In genomic region chrX:83260288-83260687, GRCh38 we compare ENCODE assay signal across 30 cellular contexts.
"Had no signal": no experiment of that assay in that cellular context is flagged by ENCODE, and none has a peak within 500 bp of the region (broad histone marks: within the 10 kb centered on the region; RNA-seq: fewer than 3 reads in every experiment).

No MANE protein-coding gene starts in this region.

- H3K27me3 ChIP-seq: ascending aorta, brain microvascular endothelial cell, neutrophil, right atrium auricular region, upper lobe of left lung had no signal

- H3K27ac Mint-ChIP-seq: activated CD4-positive, alpha-beta memory T cell treated with anti-CD3 and anti-CD28 coated beads, Interleukin-2, amount 10 ng/mL, durations not matched to agents 7 days and 5 days; activated CD4-positive, alpha-beta T cell treated with anti-CD3 and anti-CD28 coated beads, Interleukin-2, amount 10 ng/mL, durations not matched to agents 7 days and 5 days; activated naive CD4-positive, alpha-beta T cell treated with anti-CD3 and anti-CD28 coated beads, Interleukin-2, amount 10 ng/mL, durations not matched to agents 7 days and 5 days; activated naive CD8-positive, alpha-beta T cell treated with anti-CD3 and anti-CD28 coated beads, Interleukin-2, amount 10 ng/mL, durations not matched to agents 7 days and 5 days; activated T-cell treated with anti-CD3 and anti-CD28 coated beads, Interleukin-2, amount 50 U/mL, for 24 hours; nephron; stimulated activated memory B cell treated with anti-CD40 and anti-IgM and Interleukin-4, amounts not matched to agents 10 μg/mL and 1 μg/mL and 100 μg/mL, for 72 hours; stimulated activated naive CD8-positive, alpha-beta T cell treated with anti-CD3 and anti-CD28 coated beads, Interleukin-15, amount 100 ng/mL, for 72 hours; T-helper 1 cell treated with Interleukin-12 subunit alpha and Interleukin-12 subunit beta and Interleukin-4 antibody, amounts not matched to agents 30 μg/mL and 1 μg/mL, for 36 hours had no signal

- H3K27ac ChIP-seq: ascending aorta, brain microvascular endothelial cell, neutrophil, parathyroid adenoma, right atrium auricular region, upper lobe of left lung had no signal

- H3K79me2 ChIP-seq: parathyroid adenoma had no signal

- H3K4me2 ChIP-seq: smooth muscle cell had no signal

- H2AFZ ChIP-seq: parathyroid adenoma had no signal

- H3K27me3 Mint-ChIP-seq: activated CD4-positive, alpha-beta memory T cell treated with anti-CD3 and anti-CD28 coated beads, Interleukin-2, amount 10 ng/mL, durations not matched to agents 7 days and 5 days; activated CD4-positive, alpha-beta T cell treated with anti-CD3 and anti-CD28 coated beads, Interleukin-2, amount 10 ng/mL, durations not matched to agents 7 days and 5 days; activated naive CD4-positive, alpha-beta T cell treated with anti-CD3 and anti-CD28 coated beads, Interleukin-2, amount 10 ng/mL, durations not matched to agents 7 days and 5 days; activated naive CD8-positive, alpha-beta T cell treated with anti-CD3 and anti-CD28 coated beads, Interleukin-2, amount 10 ng/mL, durations not matched to agents 7 days and 5 days; stimulated activated memory B cell treated with anti-CD40 and anti-IgM and Interleukin-4, amounts not matched to agents 10 μg/mL and 1 μg/mL and 100 μg/mL, for 72 hours; stimulated activated naive CD8-positive, alpha-beta T cell treated with anti-CD3 and anti-CD28 coated beads, Interleukin-15, amount 100 ng/mL, for 72 hours had no signal

- DNase-seq: activated CD4-positive, alpha-beta memory T cell treated with anti-CD3 and anti-CD28 coated beads, Interleukin-2, amount 10 ng/mL, durations not matched to agents 7 days and 5 days; activated CD4-positive, alpha-beta T cell treated with anti-CD3 and anti-CD28 coated beads for 1 hour; activated CD4-positive, alpha-beta T cell treated with anti-CD3 and anti-CD28 coated beads, Interleukin-2, amount 10 ng/mL, durations not matched to agents 7 days and 5 days; activated CD8-positive, alpha-beta memory T cell treated with anti-CD3 and anti-CD28 coated beads, Interleukin-2, amount 50 U/mL, for 48 hours; activated gamma-delta T cell; activated naive CD4-positive, alpha-beta T cell treated with anti-CD3 and anti-CD28 coated beads, Interleukin-2, amount 10 ng/mL, durations not matched to agents 7 days and 5 days; activated naive CD8-positive, alpha-beta T cell treated with anti-CD3 and anti-CD28 coated beads, Interleukin-2, amount 10 ng/mL, durations not matched to agents 7 days and 5 days; activated T-cell treated with anti-CD3 and anti-CD28 coated beads, Interleukin-2, amount 50 U/mL, for 24 hours; brain microvascular endothelial cell; caudate nucleus; foreskin fibroblast; head of caudate nucleus; hippocampal formation; left colon; stimulated activated CD4-positive, alpha-beta T cell treated with anti-CD3 and anti-CD28 coated beads, Interleukin-1b, Interleukin-23, amount 100 ng/mL, for 48 hours; stimulated activated CD4-positive, alpha-beta T cell treated with anti-CD3 and anti-CD28 coated beads, Interleukin-4, amount 100 ng/mL, for 4 hours; stimulated activated CD8-positive, alpha-beta memory T cell treated with anti-CD3 and anti-CD28 coated beads, Interleukin-4, amount 100 ng/mL, for 48 hours; stimulated activated naive CD8-positive, alpha-beta T cell treated with anti-CD3 and anti-CD28 coated beads, Interleukin-15, amount 100 ng/mL, for 72 hours; substantia nigra; T1000; upper lobe of left lung had no signal

- H3K4me1 Mint-ChIP-seq: activated CD4-positive, alpha-beta memory T cell treated with anti-CD3 and anti-CD28 coated beads, Interleukin-2, amount 10 ng/mL, durations not matched to agents 7 days and 5 days; activated CD4-positive, alpha-beta T cell treated with anti-CD3 and anti-CD28 coated beads, Interleukin-2, amount 10 ng/mL, durations not matched to agents 7 days and 5 days; activated naive CD4-positive, alpha-beta T cell treated with anti-CD3 and anti-CD28 coated beads, Interleukin-2, amount 10 ng/mL, durations not matched to agents 7 days and 5 days; activated naive CD8-positive, alpha-beta T cell treated with anti-CD3 and anti-CD28 coated beads, Interleukin-2, amount 10 ng/mL, durations not matched to agents 7 days and 5 days; nephron; stimulated activated memory B cell treated with anti-CD40 and anti-IgM and Interleukin-4, amounts not matched to agents 10 μg/mL and 1 μg/mL and 100 μg/mL, for 72 hours; stimulated activated naive CD8-positive, alpha-beta T cell treated with anti-CD3 and anti-CD28 coated beads, Interleukin-15, amount 100 ng/mL, for 72 hours had no signal

- H3K36me3 ChIP-seq: ascending aorta, brain microvascular endothelial cell, neutrophil, right atrium auricular region, upper lobe of left lung had no signal

- H3K4me3 ChIP-seq: ascending aorta, right atrium auricular region, smooth muscle cell, upper lobe of left lung had no signal

- H3K9me3 ChIP-seq: neutrophil, upper lobe of left lung had no signal

- H3K36me3 Mint-ChIP-seq: activated naive CD4-positive, alpha-beta T cell treated with anti-CD3 and anti-CD28 coated beads, Interleukin-2, amount 10 ng/mL, durations not matched to agents 7 days and 5 days; activated naive CD8-positive, alpha-beta T cell treated with anti-CD3 and anti-CD28 coated beads, Interleukin-2, amount 10 ng/mL, durations not matched to agents 7 days and 5 days; stimulated activated memory B cell treated with anti-CD40 and anti-IgM and Interleukin-4, amounts not matched to agents 10 μg/mL and 1 μg/mL and 100 μg/mL, for 72 hours had no signal

- H3K4me3 Mint-ChIP-seq: activated CD4-positive, alpha-beta memory T cell treated with anti-CD3 and anti-CD28 coated beads, Interleukin-2, amount 10 ng/mL, durations not matched to agents 7 days and 5 days; activated CD4-positive, alpha-beta T cell treated with anti-CD3 and anti-CD28 coated beads, Interleukin-2, amount 10 ng/mL, durations not matched to agents 7 days and 5 days; activated naive CD4-positive, alpha-beta T cell treated with anti-CD3 and anti-CD28 coated beads, Interleukin-2, amount 10 ng/mL, durations not matched to agents 7 days and 5 days; activated naive CD8-positive, alpha-beta T cell treated with anti-CD3 and anti-CD28 coated beads, Interleukin-2, amount 10 ng/mL, durations not matched to agents 7 days and 5 days; activated T-cell treated with anti-CD3 and anti-CD28 coated beads, Interleukin-2, amount 50 U/mL, for 24 hours; nephron; stimulated activated memory B cell treated with anti-CD40 and anti-IgM and Interleukin-4, amounts not matched to agents 10 μg/mL and 1 μg/mL and 100 μg/mL, for 72 hours; stimulated activated naive CD8-positive, alpha-beta T cell treated with anti-CD3 and anti-CD28 coated beads, Interleukin-15, amount 100 ng/mL, for 72 hours; T-helper 1 cell treated with Interleukin-12 subunit alpha and Interleukin-12 subunit beta and Interleukin-4 antibody, amounts not matched to agents 30 μg/mL and 1 μg/mL, for 36 hours had no signal

- H3K9me3 Mint-ChIP-seq: activated CD4-positive, alpha-beta T cell treated with anti-CD3 and anti-CD28 coated beads, Interleukin-2, amount 10 ng/mL, durations not matched to agents 7 days and 5 days; activated naive CD8-positive, alpha-beta T cell treated with anti-CD3 and anti-CD28 coated beads, Interleukin-2, amount 10 ng/mL, durations not matched to agents 7 days and 5 days; T-helper 1 cell treated with Interleukin-12 subunit alpha and Interleukin-12 subunit beta and Interleukin-4 antibody, amounts not matched to agents 30 μg/mL and 1 μg/mL, for 36 hours had no signal

- H3K4me1 ChIP-seq: ascending aorta, parathyroid adenoma, right atrium auricular region, upper lobe of left lung had no signal

- ATAC-seq: esophagus mucosa; left colon; stimulated activated memory B cell treated with anti-CD40 and anti-IgM and Interleukin-4, amounts not matched to agents 10 μg/mL and 1 μg/mL and 100 μg/mL, for 72 hours; stimulated activated naive CD8-positive, alpha-beta T cell treated with anti-CD3 and anti-CD28 coated beads, Interleukin-15, amount 100 ng/mL, for 72 hours had no signal

- H3K9ac ChIP-seq: parathyroid adenoma had no signal
